Comparison of ENCODE assay signal across 30 cellular contexts in genomic region chr11:110852925-110853324, GRCh38.
"Had no signal": no experiment of that assay in that cellular context is flagged by ENCODE, and none has a peak within 500 bp of the region (broad histone marks: within the 10 kb centered on the region; RNA-seq: fewer than 3 reads in every experiment).

No MANE protein-coding gene starts in this region.

- H3K4me1 ChIP-seq: ascending aorta, breast epithelium, colonic mucosa, foreskin keratinocyte, gastrocnemius medialis had no signal

- FAIRE-seq: endometrium, endothelial cell of umbilical vein had no signal

- H3K36me3 ChIP-seq: ascending aorta, breast epithelium, cardiac muscle cell, colonic mucosa, esophagus squamous epithelium, gastrocnemius medialis, heart right ventricle had no signal

- ATAC-seq: activated CD4-positive, alpha-beta T cell treated with anti-CD3 and anti-CD28 coated beads for 36 hours; activated CD8-positive, alpha-beta memory T cell treated with anti-CD3 and anti-CD28 coated beads, Interleukin-2, amount 10 ng/mL, durations not matched to agents 7 days and 5 days; activated CD8-positive, alpha-beta T cell treated with anti-CD3 and anti-CD28 coated beads, Interleukin-2, amount 10 ng/mL, durations not matched to agents 7 days and 5 days; activated naive CD4-positive, alpha-beta T cell treated with anti-CD3 and anti-CD28 coated beads, Interleukin-2, amount 50 U/mL, for 72 hours; foreskin keratinocyte; heart right ventricle had no signal

- H3K27ac ChIP-seq: ascending aorta, breast epithelium, cardiac muscle cell, colonic mucosa, epithelial cell of prostate, foreskin keratinocyte, heart right ventricle had no signal

- H3K27me3 ChIP-seq: ascending aorta, breast epithelium, cardiac muscle cell, colonic mucosa, esophagus squamous epithelium, gastrocnemius medialis, heart right ventricle had no signal

- H3K9me3 ChIP-seq: ascending aorta, breast epithelium, colonic mucosa, esophagus squamous epithelium, gastrocnemius medialis had no signal

- DNase-seq: activated CD4-positive, alpha-beta memory T cell treated with anti-CD3 and anti-CD28 coated beads for 36 hours; activated CD4-positive, alpha-beta T cell treated with anti-CD3 and anti-CD28 coated beads for 36 hours; activated CD4-positive, alpha-beta T cell treated with anti-CD3 and anti-CD28 coated beads, Interleukin-2, amount 10 ng/mL, durations not matched to agents 24 days and 14 days; activated CD4-positive, CD25-positive, alpha-beta regulatory T cell; activated CD4-positive, CD25-positive, alpha-beta regulatory T cell treated with anti-CD3 and anti-CD28 coated beads, Interleukin-2, amount 50 U/mL, for 72 hours; activated CD8-positive, alpha-beta memory T cell treated with anti-CD3 and anti-CD28 coated beads, Interleukin-2, amount 10 ng/mL, durations not matched to agents 7 days and 5 days; activated CD8-positive, alpha-beta memory T cell treated with anti-CD3 and anti-CD28 coated beads, Interleukin-2, amount 50 U/mL, for 4 hours; activated CD8-positive, alpha-beta T cell treated with anti-CD3 and anti-CD28 coated beads, Interleukin-2, amount 10 ng/mL, durations not matched to agents 7 days and 5 days; activated gamma-delta T cell; activated naive CD4-positive, alpha-beta T cell; activated naive CD4-positive, alpha-beta T cell treated with anti-CD3 and anti-CD28 coated beads, Interleukin-2, amount 10 ng/mL, durations not matched to agents 7 days and 5 days; activated naive CD8-positive, alpha-beta T cell treated with anti-CD3 and anti-CD28 coated beads, Interleukin-2, amount 10 ng/mL, durations not matched to agents 7 days and 5 days; activated T-cell treated with anti-CD3 and anti-CD28 coated beads, Interleukin-2, amount 50 U/mL, for 1 hour; activated T-cell treated with anti-CD3 and anti-CD28 coated beads, Interleukin-2, amount 50 U/mL, for 48 hours; central memory CD4-positive, alpha-beta T cell; cerebellar nuclear complex; colonic mucosa; effector CD8-positive, alpha-beta T cell; esophagus squamous epithelium; foreskin keratinocyte; heart right ventricle; T-helper 2 cell had no signal

- H3K4me3 ChIP-seq: ascending aorta, breast epithelium, cardiac muscle cell, colonic mucosa, esophagus squamous epithelium, gastrocnemius medialis, heart right ventricle had no signal
